Comparison of ENCODE assay signal across 8 cellular contexts in the genomic region with DNA sequence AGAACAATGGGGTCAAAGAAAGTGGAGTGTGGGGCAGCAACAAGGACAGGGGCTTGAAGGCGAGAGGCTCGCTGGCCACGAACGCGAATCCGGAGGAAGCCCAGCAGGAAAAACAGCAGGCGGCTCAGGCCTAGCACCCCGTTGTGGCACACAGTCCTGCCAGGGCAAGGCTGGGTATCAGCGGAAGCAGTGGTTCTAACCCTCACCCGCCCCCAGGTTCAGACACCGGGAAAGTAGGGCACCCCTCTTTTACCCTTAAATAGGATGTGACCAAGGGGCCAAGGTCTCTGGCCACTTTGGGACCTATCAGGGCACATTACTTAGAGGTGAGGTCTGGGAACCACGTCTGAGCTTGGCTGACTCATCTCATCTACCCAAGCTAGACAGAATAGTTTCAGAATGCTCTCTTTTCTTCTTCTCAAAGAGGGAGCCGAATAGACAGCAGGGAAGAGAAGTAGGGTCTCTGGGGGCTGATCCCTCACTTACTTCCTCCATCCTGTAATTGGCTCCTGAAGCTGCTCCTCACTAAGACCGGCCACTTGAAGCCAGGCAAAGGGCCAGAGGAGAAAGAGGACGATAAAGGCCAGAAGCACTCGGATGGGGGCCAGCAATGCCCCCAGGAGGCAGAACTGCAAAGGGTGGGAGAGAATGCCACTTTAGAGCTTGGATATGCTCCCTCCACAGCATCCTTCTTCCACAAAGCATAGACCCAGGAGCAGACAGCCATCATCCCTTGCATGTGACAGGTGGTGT. TPM values are rescaled to one million over a fixed set of nuclear protein-coding genes. Genes with fewer than 3 reads are reported as not detected.
A peak's percentile ranks its signal among the peaks of the same experiment; 100 is the strongest.
DNase-seq lines count a peak whose midpoint lies in the region; ATAC-seq and TF ChIP-seq lines count a peak whose summit lies in the region.

No MANE protein-coding gene starts in this region.

- no peaks in the 10 kb centered on the region for H3K9me3 ChIP-seq in lower lobe of right lung

- no peaks in the 10 kb centered on the region for H3K27me3 ChIP-seq in lower lobe of right lung (ENCODE audit: low read depth)

- peaks cover 22% of the 10 kb centered on the region for H3K36me3 ChIP-seq in lower lobe of right lung

- peaks cover 18% of the 10 kb centered on the region for H3K4me1 ChIP-seq in lower lobe of right lung

- peak overlapping the region; percentile 48 for H3K27ac ChIP-seq in angular gyrus (ENCODE audit: low read depth, low read length)
- H3K27ac ChIP-seq in lower lobe of right lung: peak overlapping the region; percentile 4

- POLR2A ChIA-PET in HEK293T (lab: Yijun Ruan, JAX): interaction anchor here (1.1 to 1.7 kb wide), 3 partner anchors 10 to 150 kb away, joined by 3 to 7 read pairs (median 5); no protein-coding TSS in a partner anchor

- DNase-seq in AG10803 (ENCODE audit: low read depth) (no peak), HEK293T (ENCODE audit: extremely low spot score) (no peak), lower lobe of right lung (no peak), kidney tubule cell (ENCODE audit: low spot score) (no peak), NCI-H446 treated with DMSO at 0.1 percent for 48 hours (lab: John Stamatoyannopoulos, UW) (no peak)

- intact Hi-C loops in lower lobe of right lung (cut with DNase I): no loop called here

- CTCF ChIA-PET in HEK293T (lab: Yijun Ruan, JAX): interaction anchor here (1.7 kb wide), 1 partner anchor 11 kb away, joined by 6 read pairs; no protein-coding TSS in a partner anchor

- ATAC-seq in lower lobe of right lung (no peak), GM19328 (IDR thresholded peaks at IDR 0.05; ENCODE audit: unreplicated experiment) (no peak), GM18873 (IDR thresholded peaks at IDR 0.05; ENCODE audit: low FRiP score, unreplicated experiment) (no peak)

- H3K4me3 ChIP-seq in AG10803 (ENCODE audit: low read length) (peak overlapping the region; percentile 82), lower lobe of right lung (no peak overlapping the region)

- TF ChIP-seq CTCF in AG10803 (conservative IDR thresholded peaks at IDR 0.05; ENCODE audit: low read length) (no peak), lower lobe of right lung (IDR thresholded peaks at IDR 0.05) (no peak)

TF ChIP-seq in HEK293T, 16 proteins besides CTCF, POLR2A, EP300 and RAD21:
- TF ChIP-seq SUZ12 (IDR thresholded peaks at IDR 0.05) (no peak), SP1 (IDR thresholded peaks at IDR 0.05) (no peak), BHLHE40 (IDR thresholded peaks at IDR 0.05; ENCODE audit: borderline replicate concordance) (no peak), LEF1 (IDR thresholded peaks at IDR 0.05; ENCODE audit: borderline replicate concordance) (no peak), FOXK2 (IDR thresholded peaks at IDR 0.05) (no peak)
- TF ChIP-seq, protein P1, sequence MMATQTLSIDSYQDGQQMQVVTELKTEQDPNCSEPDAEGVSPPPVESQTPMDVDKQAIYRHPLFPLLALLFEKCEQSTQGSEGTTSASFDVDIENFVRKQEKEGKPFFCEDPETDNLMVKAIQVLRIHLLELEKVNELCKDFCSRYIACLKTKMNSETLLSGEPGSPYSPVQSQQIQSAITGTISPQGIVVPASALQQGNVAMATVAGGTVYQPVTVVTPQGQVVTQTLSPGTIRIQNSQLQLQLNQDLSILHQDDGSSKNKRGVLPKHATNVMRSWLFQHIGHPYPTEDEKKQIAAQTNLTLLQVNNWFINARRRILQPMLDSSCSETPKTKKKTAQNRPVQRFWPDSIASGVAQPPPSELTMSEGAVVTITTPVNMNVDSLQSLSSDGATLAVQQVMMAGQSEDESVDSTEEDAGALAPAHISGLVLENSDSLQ (IDR thresholded peaks at IDR 0.05): peak; percentile 62
TF ChIP-seq in HEK293T: peak in this region for 1.

RNA-seq across cellular contexts. Expression of a gene that starts 1.7 kb away (rescaled TPM):
- total RNA-seq in lower lobe of right lung: 37.0 TPM

RNA-seq across cellular contexts. Expression of a gene that starts 22.1 kb away (rescaled TPM):
- not detected for total RNA-seq in lower lobe of right lung

RNA-seq across cellular contexts. Expression of a gene that starts 22.3 kb away (rescaled TPM):
- total RNA-seq in lower lobe of right lung: 176 TPM

RNA-seq across cellular contexts. Expression of a gene that starts 27.7 kb away (rescaled TPM):
- total RNA-seq in lower lobe of right lung: 59.7 TPM
